In the genomic region with DNA sequence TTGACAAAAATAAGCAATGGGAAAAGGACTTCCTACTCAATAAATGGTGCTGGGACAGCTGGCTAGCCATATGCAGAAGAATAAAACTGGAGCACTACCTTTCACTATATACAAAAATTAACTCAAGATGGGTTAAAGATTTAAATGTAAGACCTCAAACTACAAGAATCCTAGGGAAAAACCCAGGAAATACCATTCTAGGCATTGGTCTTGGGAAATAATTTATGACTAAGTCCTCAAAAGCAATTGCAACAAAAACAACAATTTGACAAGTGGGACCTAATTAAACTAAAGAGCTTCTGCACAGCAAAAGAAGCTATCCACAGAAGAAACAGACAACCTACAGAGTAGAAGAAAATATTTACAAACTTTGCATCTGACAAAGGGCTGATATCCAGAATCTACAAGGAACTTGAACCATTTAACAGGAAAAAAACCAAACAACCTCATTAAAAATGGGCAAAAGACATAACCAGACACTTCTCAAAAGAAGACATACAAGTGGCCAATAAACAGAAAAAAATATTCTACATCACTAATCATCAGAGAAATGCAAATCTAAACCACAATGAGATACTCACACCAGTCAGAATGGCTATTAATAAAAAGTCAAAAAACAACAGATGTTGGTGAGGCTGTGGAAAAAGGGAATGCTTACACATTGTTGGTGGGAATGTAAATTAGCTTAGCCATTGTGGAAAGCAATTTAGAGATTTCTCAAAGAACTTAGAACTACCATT, we compare ENCODE assay signal across 30 cellular contexts.
DNase-seq lines count a peak whose midpoint lies in the region; ATAC-seq, FAIRE-seq and TF ChIP-seq lines count a peak whose summit lies in the region.
"Had no signal": no experiment of that assay in that cellular context is flagged by ENCODE, and none has a peak within 500 bp of the region (broad histone marks: within the 10 kb centered on the region; RNA-seq: fewer than 3 reads in every experiment).

No MANE protein-coding gene starts in this region.

- H3K27me3 Mint-ChIP-seq in HFFc6 (ENCODE audit: insufficient read depth) (peaks cover 7% of the 10 kb centered on the region), astrocyte (ENCODE audit: low read depth, unreplicated experiment) (peaks cover 5% of the 10 kb centered on the region)
- H3K27me3 Mint-ChIP-seq: type B pancreatic cell had no signal

- no peaks in the 10 kb centered on the region for H3K9me2 ChIP-seq in DOHH2 (replicated peaks; ENCODE audit: control insufficient read depth, low read length)

- H3K27ac ChIP-seq in DOHH2 (ENCODE audit: low read depth, low read length): peak overlapping the region; percentile 46
- no peak overlapping the region for H3K27ac ChIP-seq in astrocyte (ENCODE audit: low read depth, low read length)
- H3K27ac ChIP-seq: BLaER1, dorsolateral prefrontal cortex, foreskin keratinocyte, heart right ventricle, lower lobe of right lung, pancreas, right atrium auricular region, RWPE1 had no signal

- no peak overlapping the region for H2AFZ ChIP-seq in astrocyte (ENCODE audit: low read depth, low read length)

- H3K79me2 ChIP-seq in DOHH2 (ENCODE audit: control insufficient read depth, low read length) (no peaks in the 10 kb centered on the region), astrocyte (ENCODE audit: insufficient read depth, low read length) (no peaks in the 10 kb centered on the region)

- H4K20me1 ChIP-seq in DOHH2 (ENCODE audit: control insufficient read depth, insufficient read depth, low read depth, low read length) (no peaks in the 10 kb centered on the region), astrocyte (ENCODE audit: insufficient read depth, low read length) (no peaks in the 10 kb centered on the region)
- H4K20me1 ChIP-seq: BLaER1 had no signal

- TF ChIP-seq CTCF in DOHH2 (IDR thresholded peaks at IDR 0.05; ENCODE audit: low read depth, low read length, poor library complexity, severe bottlenecking) (no peak), HFFc6 (IDR thresholded peaks at IDR 0.05) (no peak), astrocyte (IDR thresholded peaks at IDR 0.05; ENCODE audit: insufficient read depth, low read depth, low read length) (no peak), fibroblast of pulmonary artery (IDR thresholded peaks at IDR 0.05; ENCODE audit: low read length, missing control alignments) (no peak)

- H3K36me3 Mint-ChIP-seq in HFFc6 (ENCODE audit: low read depth) (peaks cover 4% of the 10 kb centered on the region; the same call in 1 of the 2 replicates), astrocyte (ENCODE audit: low read depth, unreplicated experiment) (no peaks in the 10 kb centered on the region)
- H3K36me3 Mint-ChIP-seq: activated naive CD4-positive, alpha-beta T cell treated with anti-CD3 and anti-CD28 coated beads, Interleukin-2, amount 50 U/mL, for 24 hours had no signal

- no peak for FAIRE-seq in astrocyte (lab: Jason Lieb, UNC)
- FAIRE-seq: pancreas had no signal

- H3K9me3 Mint-ChIP-seq in HFFc6 (peaks cover 6% of the 10 kb centered on the region), astrocyte (ENCODE audit: unreplicated experiment) (peaks cover 9% of the 10 kb centered on the region)
- H3K9me3 Mint-ChIP-seq: activated CD8-positive, alpha-beta T cell treated with anti-CD3 and anti-CD28 coated beads for 36 hours; activated naive CD4-positive, alpha-beta T cell treated with anti-CD3 and anti-CD28 coated beads, Interleukin-2, amount 50 U/mL, for 24 hours had no signal

- ATAC-seq in GM21381 (IDR thresholded peaks at IDR 0.05; ENCODE audit: unreplicated experiment) (no peak), HG02840 (IDR thresholded peaks at IDR 0.05; ENCODE audit: low FRiP score, unreplicated experiment) (no peak)
- ATAC-seq: activated CD4-positive, CD25-positive, alpha-beta regulatory T cell treated with anti-CD3 and anti-CD28 coated beads, Interleukin-2, amount 50 U/mL, for 24 hours; activated CD8-positive, alpha-beta T cell treated with anti-CD3 and anti-CD28 coated beads for 36 hours; foreskin keratinocyte; heart right ventricle; lower lobe of right lung; pancreas had no signal

- H3K4me3 ChIP-seq in DOHH2 (ENCODE audit: low read length) (peak overlapping the region; percentile 37), astrocyte (ENCODE audit: insufficient read depth, low read depth, low read length) (no peak overlapping the region), fibroblast of pulmonary artery (replicated peaks; ENCODE audit: low read depth, low read length) (no peak overlapping the region)
- H3K4me3 ChIP-seq: BLaER1, dorsolateral prefrontal cortex, heart right ventricle, lower lobe of right lung, pancreas, right atrium auricular region had no signal

- DNase-seq in HFFc6 (peak; percentile 47), astrocyte (ENCODE audit: low read depth) (peak; percentile 37), fibroblast of pulmonary artery (ENCODE audit: low read depth) (peak; percentile 78), iPS-NIHi7 (ENCODE audit: extremely low spot score) (no peak)
- DNase-seq in activated CD4-positive, alpha-beta T cell treated with anti-CD3 and anti-CD28 coated beads for 4 hours: no peak
- DNase-seq: activated CD8-positive, alpha-beta T cell treated with anti-CD3 and anti-CD28 coated beads for 36 hours; aorta; DMS153; dorsolateral prefrontal cortex; foreskin keratinocyte; GF-D8; heart right ventricle; lower lobe of right lung; NCI-H1417; NCI-H2081; NCI-H2227 treated with DMSO at 0.1 percent for 48 hours; NCI-H748 treated with DMSO at 0.1 percent for 48 hours; pancreas; stimulated activated CD4-positive, alpha-beta T cell treated with anti-CD3 and anti-CD28 coated beads, Interleukin-4, amount 100 ng/mL, for 1 hour had no signal

- H3F3A ChIP-seq in DOHH2 (ENCODE audit: control insufficient read depth, insufficient read depth): no peaks in the 10 kb centered on the region

- H3K9me3 ChIP-seq in DOHH2 (ENCODE audit: control insufficient read depth, insufficient read depth, low read length) (peaks cover 4% of the 10 kb centered on the region; the same call in 1 of the 2 replicates), astrocyte (ENCODE audit: insufficient read depth, low read depth, low read length) (no peaks in the 10 kb centered on the region)
- H3K9me3 ChIP-seq: lower lobe of right lung, pancreas, right atrium auricular region had no signal

- H3K4me2 ChIP-seq in DOHH2 (ENCODE audit: low read length): peak overlapping the region; percentile 54
- H3K4me2 ChIP-seq in astrocyte (ENCODE audit: low read length): no peak overlapping the region
- H3K4me2 ChIP-seq: BLaER1 had no signal

- H3K36me3 ChIP-seq in DOHH2 (ENCODE audit: control insufficient read depth, low read length): no peaks in the 10 kb centered on the region
- no peaks in the 10 kb centered on the region for H3K36me3 ChIP-seq in astrocyte (ENCODE audit: insufficient read depth, low read length)
- H3K36me3 ChIP-seq: BLaER1, heart right ventricle, lower lobe of right lung, pancreas, right atrium auricular region had no signal

- H3K4me1 ChIP-seq in DOHH2 (ENCODE audit: control insufficient read depth, low read length): peaks cover 55% of the 10 kb centered on the region
- no peaks in the 10 kb centered on the region for H3K4me1 ChIP-seq in astrocyte (ENCODE audit: insufficient read depth, low read length)
- H3K4me1 ChIP-seq: foreskin keratinocyte, lower lobe of right lung, pancreas, right atrium auricular region had no signal

- H3K4me3 Mint-ChIP-seq in HFFc6 (no peak overlapping the region), astrocyte (ENCODE audit: unreplicated experiment) (no peak overlapping the region)
- H3K4me3 Mint-ChIP-seq: activated CD8-positive, alpha-beta T cell treated with anti-CD3 and anti-CD28 coated beads for 36 hours; activated naive CD4-positive, alpha-beta T cell treated with anti-CD3 and anti-CD28 coated beads, Interleukin-2, amount 50 U/mL, for 24 hours; central memory CD8-positive, alpha-beta T cell; type B pancreatic cell had no signal

- H3K27me3 ChIP-seq in DOHH2 (ENCODE audit: control insufficient read depth, low read length): no peaks in the 10 kb centered on the region
- no peaks in the 10 kb centered on the region for H3K27me3 ChIP-seq in astrocyte (ENCODE audit: insufficient read depth, low read length)
- H3K27me3 ChIP-seq: BLaER1, dorsolateral prefrontal cortex, foreskin keratinocyte, heart right ventricle, pancreas, right atrium auricular region had no signal

- H3K9ac ChIP-seq in astrocyte (ENCODE audit: low read length): no peak overlapping the region
- H3K9ac ChIP-seq: BLaER1 had no signal

- peaks cover 22% of the 10 kb centered on the region for H3K4me1 Mint-ChIP-seq in HFFc6 (ENCODE audit: low read depth)
- H3K4me1 Mint-ChIP-seq in astrocyte (ENCODE audit: low read depth, unreplicated experiment): no peaks in the 10 kb centered on the region
- H3K4me1 Mint-ChIP-seq: activated naive CD4-positive, alpha-beta T cell treated with anti-CD3 and anti-CD28 coated beads, Interleukin-2, amount 50 U/mL, for 24 hours; central memory CD8-positive, alpha-beta T cell had no signal

- no peak overlapping the region for H3K27ac Mint-ChIP-seq in HFFc6
- no peak overlapping the region for H3K27ac Mint-ChIP-seq in astrocyte (ENCODE audit: unreplicated experiment)
- H3K27ac Mint-ChIP-seq: activated CD8-positive, alpha-beta T cell treated with anti-CD3 and anti-CD28 coated beads for 36 hours; activated naive CD4-positive, alpha-beta T cell treated with anti-CD3 and anti-CD28 coated beads, Interleukin-2, amount 50 U/mL, for 24 hours; activated T-helper 2 cell treated with anti-CD3 and anti-CD28 coated beads, Interferon-gamma antibody, Interleukin-2, Interleukin-4, amounts not matched to agents 10 μg/mL and 5 μg/mL and 100 μg/mL, durations not matched to agents 14 hours and 24 hours and 36 hours; type B pancreatic cell had no signal

Comparison
In these comparisons a context has a peak if more than half of its experiments do, and no peak if none do; other contexts are left out.
1. DNase-seq: peak in HFFc6 (single experiment), astrocyte (single experiment) and fibroblast of pulmonary artery (single experiment); none in iPS-NIHi7 (single experiment) and activated CD4-positive, alpha-beta T cell treated with anti-CD3 and anti-CD28 coated beads for 4 hours (0 of 2).